ENCODE assay signal across 25 cellular contexts in genomic region chr4:180436366-180436765, GRCh38.
"Had no signal": no experiment of that assay in that cellular context is flagged by ENCODE, and none has a peak within 500 bp of the region (broad histone marks: within the 10 kb centered on the region; RNA-seq: fewer than 3 reads in every experiment).

No MANE protein-coding gene starts in this region.

- H3K9me3 ChIP-seq: esophagus muscularis mucosa, left lung, ovary, psoas muscle, sigmoid colon, thyroid gland had no signal

- H3K36me3 ChIP-seq: esophagus muscularis mucosa, left lung, ovary, sigmoid colon, stomach, thyroid gland had no signal

- H3K4me1 ChIP-seq: esophagus muscularis mucosa, left lung, psoas muscle, sigmoid colon, stomach, thyroid gland had no signal

- DNase-seq: cerebellar nuclear complex; dorsolateral prefrontal cortex; effector CD4-positive, alpha-beta T cell; foreskin melanocyte; left cardiac atrium; left lung; mesendoderm; midbrain; naive thymus-derived CD4-positive, alpha-beta T cell; nephron progenitor cell; occipital lobe; ovary; posterior cingulate gyrus; psoas muscle; right cardiac atrium; sigmoid colon; stimulated activated CD4-positive, alpha-beta T cell treated with anti-CD3 and anti-CD28 coated beads, Interleukin-2, amount 100 ng/mL, for 24 hours; stimulated activated CD4-positive, alpha-beta T cell treated with anti-CD3 and anti-CD28 coated beads, Interleukin-4, amount 100 ng/mL, for 24 hours; stimulated activated naive CD4-positive, alpha-beta T cell treated with Interleukin-2 at 50 U/mL for 16 hours; stomach; thyroid gland; trophoblast cell had no signal

- H3K4me3 ChIP-seq: dorsolateral prefrontal cortex, esophagus muscularis mucosa, left lung, ovary, psoas muscle, sigmoid colon, stomach, thyroid gland had no signal

- H3K27ac ChIP-seq: dorsolateral prefrontal cortex, epithelial cell of prostate, esophagus muscularis mucosa, left lung, ovary, psoas muscle, sigmoid colon, stomach, thyroid gland had no signal

- FAIRE-seq: colon had no signal
